ENCODE assay signal across 22 cellular contexts in genomic region chr9:77809552-77809951, GRCh38.
"Had no signal": no experiment of that assay in that cellular context is flagged by ENCODE, and none has a peak within 500 bp of the region (broad histone marks: within the 10 kb centered on the region; RNA-seq: fewer than 3 reads in every experiment).

No MANE protein-coding gene starts in this region.

- H3K36me3 ChIP-seq: brain microvascular endothelial cell, colonic mucosa, vagina, WERI-Rb-1 had no signal

- H3K4me3 ChIP-seq: colonic mucosa, dorsolateral prefrontal cortex, heart left ventricle, left lung, lung, spleen, testis, vagina had no signal

- FAIRE-seq: TTC549 had no signal

- DNase-seq: activated CD4-positive, alpha-beta T cell treated with anti-CD3 and anti-CD28 coated beads, Interleukin-2, amount 10 ng/mL, durations not matched to agents 7 days and 5 days; activated CD4-positive, CD25-positive, alpha-beta regulatory T cell treated with anti-CD3 and anti-CD28 coated beads, Interleukin-2, amount 50 U/mL, for 72 hours; activated CD8-positive, alpha-beta memory T cell treated with anti-CD3 and anti-CD28 coated beads, Interleukin-2, amount 10 ng/mL, durations not matched to agents 7 days and 5 days; activated CD8-positive, alpha-beta T cell treated with anti-CD3 and anti-CD28 coated beads for 36 hours; aorta; brain microvascular endothelial cell; colonic mucosa; dorsolateral prefrontal cortex; effector memory CD8-positive, alpha-beta T cell; heart left ventricle; kidney glomerular epithelial cell; left lung; natural killer cell; retina; spleen; stimulated activated CD4-positive, alpha-beta T cell treated with anti-CD3 and anti-CD28 coated beads, Interleukin-4, amount 100 ng/mL, for 1 hour; stimulated activated naive CD4-positive, alpha-beta T cell; testis; WERI-Rb-1 had no signal

- H3K27me3 ChIP-seq: brain microvascular endothelial cell, colonic mucosa, dorsolateral prefrontal cortex, heart left ventricle, left lung, spleen, testis, vagina had no signal
